In the genomic region with DNA sequence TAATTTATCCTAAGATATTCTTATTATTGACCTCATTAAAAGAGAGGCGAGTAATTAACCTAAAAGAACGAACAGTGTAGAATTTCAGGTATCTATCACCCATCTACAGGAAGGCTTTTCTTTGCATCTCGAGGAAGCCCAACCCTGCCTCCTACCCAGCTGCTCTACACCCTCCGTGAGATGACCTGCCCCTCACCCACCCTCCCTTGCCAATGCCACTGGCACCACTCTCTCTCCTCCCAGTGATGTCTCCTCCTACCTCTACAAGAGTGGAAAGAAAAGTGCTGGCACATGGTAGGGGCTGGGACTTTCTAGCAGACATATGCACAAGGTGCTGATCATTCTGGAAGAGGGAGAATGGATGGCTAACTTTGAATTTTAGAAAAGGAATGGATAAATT, we compare ENCODE assay signal across 2 cellular contexts.
TF ChIP-seq lines count a peak whose summit lies in the region.

No MANE protein-coding gene starts in this region.

TF ChIP-seq in GM23338, 12 proteins besides CTCF, POLR2A, EP300 and RAD21:
- TF ChIP-seq, protein P1, sequence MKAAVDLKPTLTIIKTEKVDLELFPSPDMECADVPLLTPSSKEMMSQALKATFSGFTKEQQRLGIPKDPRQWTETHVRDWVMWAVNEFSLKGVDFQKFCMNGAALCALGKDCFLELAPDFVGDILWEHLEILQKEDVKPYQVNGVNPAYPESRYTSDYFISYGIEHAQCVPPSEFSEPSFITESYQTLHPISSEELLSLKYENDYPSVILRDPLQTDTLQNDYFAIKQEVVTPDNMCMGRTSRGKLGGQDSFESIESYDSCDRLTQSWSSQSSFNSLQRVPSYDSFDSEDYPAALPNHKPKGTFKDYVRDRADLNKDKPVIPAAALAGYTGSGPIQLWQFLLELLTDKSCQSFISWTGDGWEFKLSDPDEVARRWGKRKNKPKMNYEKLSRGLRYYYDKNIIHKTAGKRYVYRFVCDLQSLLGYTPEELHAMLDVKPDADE (IDR thresholded peaks at IDR 0.05), result no peak
- TF ChIP-seq CREB1 (CRISPR knock-in tag; IDR thresholded peaks at IDR 0.05; ENCODE audit: low read depth), result no peak

TF ChIP-seq in H1, 55 proteins besides CTCF, POLR2A, EP300 and RAD21:
- TF ChIP-seq CBX8 (IDR thresholded peaks at IDR 0.05; ENCODE audit: borderline replicate concordance, low read depth, low read length), result no peak
- no peak for TF ChIP-seq TAF1 (IDR thresholded peaks at IDR 0.05; ENCODE audit: low read depth, low read length)
- TF ChIP-seq SUZ12 (IDR thresholded peaks at IDR 0.05; ENCODE audit: low read length), result no peak
- no peak for TF ChIP-seq ZNF274 (IDR thresholded peaks at IDR 0.05; ENCODE audit: borderline replicate concordance, extremely low read depth, low read length)
- no peak for TF ChIP-seq CTBP2 (IDR thresholded peaks at IDR 0.05; ENCODE audit: borderline replicate concordance, insufficient read depth, insufficient read length, low read length)
- TF ChIP-seq, protein P2, sequence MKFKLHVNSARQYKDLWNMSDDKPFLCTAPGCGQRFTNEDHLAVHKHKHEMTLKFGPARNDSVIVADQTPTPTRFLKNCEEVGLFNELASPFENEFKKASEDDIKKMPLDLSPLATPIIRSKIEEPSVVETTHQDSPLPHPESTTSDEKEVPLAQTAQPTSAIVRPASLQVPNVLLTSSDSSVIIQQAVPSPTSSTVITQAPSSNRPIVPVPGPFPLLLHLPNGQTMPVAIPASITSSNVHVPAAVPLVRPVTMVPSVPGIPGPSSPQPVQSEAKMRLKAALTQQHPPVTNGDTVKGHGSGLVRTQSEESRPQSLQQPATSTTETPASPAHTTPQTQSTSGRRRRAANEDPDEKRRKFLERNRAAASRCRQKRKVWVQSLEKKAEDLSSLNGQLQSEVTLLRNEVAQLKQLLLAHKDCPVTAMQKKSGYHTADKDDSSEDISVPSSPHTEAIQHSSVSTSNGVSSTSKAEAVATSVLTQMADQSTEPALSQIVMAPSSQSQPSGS (IDR thresholded peaks at IDR 0.05; ENCODE audit: low read length), result no peak
- TF ChIP-seq TEAD4 (IDR thresholded peaks at IDR 0.05; ENCODE audit: low read depth, low read length), result no peak
- TF ChIP-seq KDM5A (IDR thresholded peaks at IDR 0.05; ENCODE audit: low read length), result no peak
- TF ChIP-seq JUND (IDR thresholded peaks at IDR 0.05; ENCODE audit: low read length), result no peak
- TF ChIP-seq SP1 (IDR thresholded peaks at IDR 0.05; ENCODE audit: low read depth, low read length), result no peak
- TF ChIP-seq KDM1A (IDR thresholded peaks at IDR 0.05; ENCODE audit: borderline replicate concordance, low read length), result no peak
- TF ChIP-seq, protein P3, sequence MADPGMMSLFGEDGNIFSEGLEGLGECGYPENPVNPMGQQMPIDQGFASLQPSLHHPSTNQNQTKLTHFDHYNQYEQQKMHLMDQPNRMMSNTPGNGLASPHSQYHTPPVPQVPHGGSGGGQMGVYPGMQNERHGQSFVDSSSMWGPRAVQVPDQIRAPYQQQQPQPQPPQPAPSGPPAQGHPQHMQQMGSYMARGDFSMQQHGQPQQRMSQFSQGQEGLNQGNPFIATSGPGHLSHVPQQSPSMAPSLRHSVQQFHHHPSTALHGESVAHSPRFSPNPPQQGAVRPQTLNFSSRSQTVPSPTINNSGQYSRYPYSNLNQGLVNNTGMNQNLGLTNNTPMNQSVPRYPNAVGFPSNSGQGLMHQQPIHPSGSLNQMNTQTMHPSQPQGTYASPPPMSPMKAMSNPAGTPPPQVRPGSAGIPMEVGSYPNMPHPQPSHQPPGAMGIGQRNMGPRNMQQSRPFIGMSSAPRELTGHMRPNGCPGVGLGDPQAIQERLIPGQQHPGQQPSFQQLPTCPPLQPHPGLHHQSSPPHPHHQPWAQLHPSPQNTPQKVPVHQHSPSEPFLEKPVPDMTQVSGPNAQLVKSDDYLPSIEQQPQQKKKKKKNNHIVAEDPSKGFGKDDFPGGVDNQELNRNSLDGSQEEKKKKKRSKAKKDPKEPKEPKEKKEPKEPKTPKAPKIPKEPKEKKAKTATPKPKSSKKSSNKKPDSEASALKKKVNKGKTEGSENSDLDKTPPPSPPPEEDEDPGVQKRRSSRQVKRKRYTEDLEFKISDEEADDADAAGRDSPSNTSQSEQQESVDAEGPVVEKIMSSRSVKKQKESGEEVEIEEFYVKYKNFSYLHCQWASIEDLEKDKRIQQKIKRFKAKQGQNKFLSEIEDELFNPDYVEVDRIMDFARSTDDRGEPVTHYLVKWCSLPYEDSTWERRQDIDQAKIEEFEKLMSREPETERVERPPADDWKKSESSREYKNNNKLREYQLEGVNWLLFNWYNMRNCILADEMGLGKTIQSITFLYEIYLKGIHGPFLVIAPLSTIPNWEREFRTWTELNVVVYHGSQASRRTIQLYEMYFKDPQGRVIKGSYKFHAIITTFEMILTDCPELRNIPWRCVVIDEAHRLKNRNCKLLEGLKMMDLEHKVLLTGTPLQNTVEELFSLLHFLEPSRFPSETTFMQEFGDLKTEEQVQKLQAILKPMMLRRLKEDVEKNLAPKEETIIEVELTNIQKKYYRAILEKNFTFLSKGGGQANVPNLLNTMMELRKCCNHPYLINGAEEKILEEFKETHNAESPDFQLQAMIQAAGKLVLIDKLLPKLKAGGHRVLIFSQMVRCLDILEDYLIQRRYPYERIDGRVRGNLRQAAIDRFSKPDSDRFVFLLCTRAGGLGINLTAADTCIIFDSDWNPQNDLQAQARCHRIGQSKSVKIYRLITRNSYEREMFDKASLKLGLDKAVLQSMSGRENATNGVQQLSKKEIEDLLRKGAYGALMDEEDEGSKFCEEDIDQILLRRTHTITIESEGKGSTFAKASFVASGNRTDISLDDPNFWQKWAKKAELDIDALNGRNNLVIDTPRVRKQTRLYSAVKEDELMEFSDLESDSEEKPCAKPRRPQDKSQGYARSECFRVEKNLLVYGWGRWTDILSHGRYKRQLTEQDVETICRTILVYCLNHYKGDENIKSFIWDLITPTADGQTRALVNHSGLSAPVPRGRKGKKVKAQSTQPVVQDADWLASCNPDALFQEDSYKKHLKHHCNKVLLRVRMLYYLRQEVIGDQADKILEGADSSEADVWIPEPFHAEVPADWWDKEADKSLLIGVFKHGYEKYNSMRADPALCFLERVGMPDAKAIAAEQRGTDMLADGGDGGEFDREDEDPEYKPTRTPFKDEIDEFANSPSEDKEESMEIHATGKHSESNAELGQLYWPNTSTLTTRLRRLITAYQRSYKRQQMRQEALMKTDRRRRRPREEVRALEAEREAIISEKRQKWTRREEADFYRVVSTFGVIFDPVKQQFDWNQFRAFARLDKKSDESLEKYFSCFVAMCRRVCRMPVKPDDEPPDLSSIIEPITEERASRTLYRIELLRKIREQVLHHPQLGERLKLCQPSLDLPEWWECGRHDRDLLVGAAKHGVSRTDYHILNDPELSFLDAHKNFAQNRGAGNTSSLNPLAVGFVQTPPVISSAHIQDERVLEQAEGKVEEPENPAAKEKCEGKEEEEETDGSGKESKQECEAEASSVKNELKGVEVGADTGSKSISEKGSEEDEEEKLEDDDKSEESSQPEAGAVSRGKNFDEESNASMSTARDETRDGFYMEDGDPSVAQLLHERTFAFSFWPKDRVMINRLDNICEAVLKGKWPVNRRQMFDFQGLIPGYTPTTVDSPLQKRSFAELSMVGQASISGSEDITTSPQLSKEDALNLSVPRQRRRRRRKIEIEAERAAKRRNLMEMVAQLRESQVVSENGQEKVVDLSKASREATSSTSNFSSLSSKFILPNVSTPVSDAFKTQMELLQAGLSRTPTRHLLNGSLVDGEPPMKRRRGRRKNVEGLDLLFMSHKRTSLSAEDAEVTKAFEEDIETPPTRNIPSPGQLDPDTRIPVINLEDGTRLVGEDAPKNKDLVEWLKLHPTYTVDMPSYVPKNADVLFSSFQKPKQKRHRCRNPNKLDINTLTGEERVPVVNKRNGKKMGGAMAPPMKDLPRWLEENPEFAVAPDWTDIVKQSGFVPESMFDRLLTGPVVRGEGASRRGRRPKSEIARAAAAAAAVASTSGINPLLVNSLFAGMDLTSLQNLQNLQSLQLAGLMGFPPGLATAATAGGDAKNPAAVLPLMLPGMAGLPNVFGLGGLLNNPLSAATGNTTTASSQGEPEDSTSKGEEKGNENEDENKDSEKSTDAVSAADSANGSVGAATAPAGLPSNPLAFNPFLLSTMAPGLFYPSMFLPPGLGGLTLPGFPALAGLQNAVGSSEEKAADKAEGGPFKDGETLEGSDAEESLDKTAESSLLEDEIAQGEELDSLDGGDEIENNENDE (IDR thresholded peaks at IDR 0.05; ENCODE audit: insufficient replicate concordance, low read length), result no peak
